22 cellular contexts compared by ENCODE assay signal in the genomic region with DNA sequence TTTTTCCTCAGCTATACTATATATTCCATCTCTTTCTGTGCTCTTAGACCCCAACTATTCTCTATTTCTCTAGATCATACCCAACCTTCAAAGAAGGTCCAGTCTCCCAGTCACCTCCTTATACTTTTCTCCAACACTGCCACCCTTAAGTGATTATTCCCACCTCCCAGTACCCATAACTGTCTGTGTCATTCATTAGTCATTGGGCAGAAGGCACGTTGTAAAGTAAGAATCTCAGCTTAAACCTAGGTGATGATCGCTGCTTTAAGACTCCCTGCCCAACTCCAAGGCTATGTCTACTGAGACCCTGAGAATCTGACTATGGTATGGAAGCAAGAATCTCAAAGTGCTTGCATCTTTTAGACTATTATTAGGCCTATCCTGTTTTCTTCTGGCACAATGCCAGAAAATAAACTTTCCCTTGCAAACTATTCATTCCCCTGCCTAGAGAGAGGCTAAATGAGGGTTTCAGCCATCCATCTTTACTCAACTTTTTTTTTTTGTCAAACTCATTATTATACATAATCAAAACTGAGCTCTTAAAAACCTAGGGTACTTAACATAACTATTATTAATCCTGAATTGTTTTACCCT.
"Had no signal": no experiment of that assay in that cellular context is flagged by ENCODE, and none has a peak within 500 bp of the region (broad histone marks: within the 10 kb centered on the region; RNA-seq: fewer than 3 reads in every experiment).

No MANE protein-coding gene starts in this region.

- H3K9me3 ChIP-seq: esophagus squamous epithelium, lower lobe of right lung, neutrophil, pancreas, spleen, testis had no signal

- H3K36me3 Mint-ChIP-seq: natural killer cell; stimulated activated memory B cell treated with anti-CD40 and anti-IgM and Interleukin-4, amounts not matched to agents 10 μg/mL and 1 μg/mL and 100 μg/mL, for 72 hours; type B pancreatic cell had no signal

- DNase-seq: activated CD4-positive, alpha-beta T cell treated with anti-CD3 and anti-CD28 coated beads for 1 hour; activated CD4-positive, alpha-beta T cell treated with anti-CD3 and anti-CD28 coated beads, Interleukin-2, amount 50 U/mL, for 4 hours; activated effector memory CD4-positive, alpha-beta T cell treated with anti-CD3 and anti-CD28 coated beads, Interleukin-2, amount 50 U/mL, for 16 hours; activated naive CD4-positive, alpha-beta T cell treated with anti-CD3 and anti-CD28 coated beads, Interleukin-2, amount 50 U/mL, for 16 hours; activated T-cell treated with anti-CD3 and anti-CD28 coated beads, Interleukin-2, amount 50 U/mL, for 72 hours; dermis blood vessel endothelial cell; effector memory CD4-positive, alpha-beta T cell; esophagus squamous epithelium; lower lobe of right lung; natural killer cell; pancreas; spleen; stimulated activated CD4-positive, alpha-beta T cell treated with anti-CD3 and anti-CD28 coated beads, Interleukin-4, amount 100 ng/mL, for 4 hours; T-helper 2 cell; testis had no signal

- FAIRE-seq: astrocyte, endothelial cell of umbilical vein, pancreas had no signal

- H3K27me3 Mint-ChIP-seq: stimulated activated memory B cell treated with anti-CD40 and anti-IgM and Interleukin-4, amounts not matched to agents 10 μg/mL and 1 μg/mL and 100 μg/mL, for 72 hours; type B pancreatic cell had no signal

- H3K27ac ChIP-seq: esophagus squamous epithelium, hepatocyte, lower lobe of right lung, neutrophil, pancreas, spleen, testis, VCaP had no signal

- H3K36me3 ChIP-seq: esophagus squamous epithelium, lower lobe of right lung, neutrophil, pancreas, spleen had no signal

- H3K9me3 Mint-ChIP-seq: activated T-cell treated with anti-CD3 and anti-CD28 coated beads, Interleukin-2, amount 50 U/mL, for 72 hours; natural killer cell had no signal

- H3K27me3 ChIP-seq: esophagus squamous epithelium, hepatocyte, neutrophil, pancreas, spleen, testis had no signal

- H3K4me3 Mint-ChIP-seq: activated T-cell treated with anti-CD3 and anti-CD28 coated beads, Interleukin-2, amount 50 U/mL, for 72 hours; natural killer cell; stimulated activated memory B cell treated with anti-CD40 and anti-IgM and Interleukin-4, amounts not matched to agents 10 μg/mL and 1 μg/mL and 100 μg/mL, for 72 hours; type B pancreatic cell had no signal

- H3K4me3 ChIP-seq: esophagus squamous epithelium, hepatocyte, lower lobe of right lung, pancreas, spleen, testis had no signal

- H3K4me1 Mint-ChIP-seq: stimulated activated memory B cell treated with anti-CD40 and anti-IgM and Interleukin-4, amounts not matched to agents 10 μg/mL and 1 μg/mL and 100 μg/mL, for 72 hours had no signal

- H3K4me1 ChIP-seq: spleen, testis had no signal

- H3K27ac Mint-ChIP-seq: activated T-cell treated with anti-CD3 and anti-CD28 coated beads, Interleukin-2, amount 50 U/mL, for 72 hours; natural killer cell; stimulated activated memory B cell treated with anti-CD40 and anti-IgM and Interleukin-4, amounts not matched to agents 10 μg/mL and 1 μg/mL and 100 μg/mL, for 72 hours; type B pancreatic cell had no signal
